ENCODE assay signal across 15 cellular contexts in the genomic region with DNA sequence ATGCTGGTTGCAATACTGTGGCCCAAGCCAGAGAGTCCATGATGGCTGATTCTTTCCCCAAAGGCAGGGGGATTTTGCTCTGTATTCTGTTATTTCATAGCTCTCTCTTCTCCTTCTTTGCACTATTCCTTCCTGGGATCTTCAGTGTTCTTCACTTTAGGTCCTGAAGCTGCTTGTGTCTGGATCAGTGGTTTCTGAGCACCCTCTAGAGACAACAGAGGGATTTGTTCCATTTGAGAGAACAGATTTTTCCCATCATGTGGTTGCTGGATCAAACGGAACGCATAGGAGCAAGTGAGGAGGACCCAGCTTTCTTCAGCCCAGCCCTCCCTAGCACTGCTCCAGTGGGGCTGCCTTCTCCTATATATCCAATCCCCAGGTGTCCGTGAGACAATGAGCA.
DNase-seq lines count a peak whose midpoint lies in the region; ATAC-seq, FAIRE-seq and TF ChIP-seq lines count a peak whose summit lies in the region.
"Had no signal": no experiment of that assay in that cellular context is flagged by ENCODE, and none has a peak within 500 bp of the region (broad histone marks: within the 10 kb centered on the region; RNA-seq: fewer than 3 reads in every experiment).

No MANE protein-coding gene starts in this region.

- no peak overlapping the region for H3K9ac ChIP-seq in GM23248

- no peak for TF ChIP-seq EP300 in A549 (IDR thresholded peaks at IDR 0.05)
- TF ChIP-seq EP300 in suprapubic skin (IDR thresholded peaks at IDR 0.05): no peak
- no peak for TF ChIP-seq EP300 in ovary (IDR thresholded peaks at IDR 0.05)

- peak; percentile 60 to 62 for ATAC-seq in A549
- ATAC-seq: lower lobe of right lung had no signal

- H3K27ac ChIP-seq in A549: no peak overlapping the region
- no peak overlapping the region for H3K27ac ChIP-seq in GM23248
- H3K27ac ChIP-seq in suprapubic skin: no peak overlapping the region
- H3K27ac ChIP-seq in ovary: no peak overlapping the region
- H3K27ac ChIP-seq: epithelial cell of prostate, lower lobe of right lung, sigmoid colon had no signal

- H3K9me2 ChIP-seq in GM23248 (ENCODE audit: insufficient read depth): no peaks in the 10 kb centered on the region

- CTCF ChIA-PET in A549 (lab: Yijun Ruan, JAX): interaction anchor here (0.6 to 1.6 kb wide), 11 partner anchors 11 to 598 kb away, joined by 3 to 8 read pairs (median 3); a partner anchor contains a TSS

- no peaks in the 10 kb centered on the region for H3F3A ChIP-seq in GM23248 (ENCODE audit: insufficient read depth)

- H3K27me3 ChIP-seq in GM23248 (replicated peaks; ENCODE audit: insufficient read depth): no peaks in the 10 kb centered on the region; the same call in 1 of the 2 replicates
- H3K27me3 ChIP-seq in suprapubic skin: no peaks in the 10 kb centered on the region
- H3K27me3 ChIP-seq in ovary: no peaks in the 10 kb centered on the region
- H3K27me3 ChIP-seq: sigmoid colon had no signal

- H3K79me2 ChIP-seq in GM23248 (ENCODE audit: insufficient read depth): no peaks in the 10 kb centered on the region

- H3K36me3 ChIP-seq in GM23248 (ENCODE audit: low read depth): no peaks in the 10 kb centered on the region
- no peaks in the 10 kb centered on the region for H3K36me3 ChIP-seq in suprapubic skin
- no peaks in the 10 kb centered on the region for H3K36me3 ChIP-seq in ovary
- H3K36me3 ChIP-seq: lower lobe of right lung, sigmoid colon had no signal

- peak; percentile 24; the same call in 1 of the 3 replicates for TF ChIP-seq CTCF in A549 (IDR thresholded peaks at IDR 0.05)
- no peak for TF ChIP-seq CTCF in suprapubic skin (IDR thresholded peaks at IDR 0.05)
- TF ChIP-seq CTCF in ovary (IDR thresholded peaks at IDR 0.05): no peak
- no peak for TF ChIP-seq CTCF in foreskin fibroblast (IDR thresholded peaks at IDR 0.05; ENCODE audit: low read depth, low read length)

- peak; percentile 53 to 54 for TF ChIP-seq RAD21 in A549 (conservative IDR thresholded peaks at IDR 0.05 in 1 of 2, IDR thresholded peaks at IDR 0.05 in 1 of 2)

- POLR2A ChIA-PET in A549 (lab: Yijun Ruan, JAX): no interaction called here

- H3K4me3 ChIP-seq in A549 (no peak overlapping the region), GM23248 (no peak overlapping the region), suprapubic skin (no peak overlapping the region), ovary (no peak overlapping the region), foreskin fibroblast (ENCODE audit: low read depth in 1 of 2, low read length in 2 of 2) (no peak overlapping the region)
- H3K4me3 ChIP-seq: lower lobe of right lung, sigmoid colon had no signal

- H3K4me1 ChIP-seq in A549 (no peaks in the 10 kb centered on the region), GM23248 (ENCODE audit: insufficient read depth) (no peaks in the 10 kb centered on the region), suprapubic skin (no peaks in the 10 kb centered on the region), ovary (ENCODE audit: insufficient read depth) (no peaks in the 10 kb centered on the region)
- H3K4me1 ChIP-seq: lower lobe of right lung, sigmoid colon had no signal

- H2AFZ ChIP-seq in GM23248: no peak overlapping the region

- TF ChIP-seq POLR2A in A549 (IDR thresholded peaks at IDR 0.05; ENCODE audit: low read length) (no peak), suprapubic skin (IDR thresholded peaks at IDR 0.05) (no peak), ovary (IDR thresholded peaks at IDR 0.05) (no peak)

- DNase-seq in A549 (ENCODE audit: low read depth in 1 of 2, low spot score in 1 of 2) (peak in 1 of 2 experiments; percentile 35), GM23248 (peak; percentile 50), SK-MEL-5 (ENCODE audit: low read depth, low spot score) (peak; percentile 79), iPS-NIHi7 (ENCODE audit: extremely low spot score) (peak; percentile 59), suprapubic skin (ENCODE audit: low spot score in 2 of 2) (no peak), ovary (no peak), foreskin fibroblast (no peak)
- no peak for DNase-seq in activated CD4-positive, alpha-beta T cell treated with anti-CD3 and anti-CD28 coated beads, Interleukin-2, amount 50 U/mL, for 48 hours
- DNase-seq: activated CD4-positive, alpha-beta T cell treated with anti-CD3 and anti-CD28 coated beads, Interleukin-2, amount 50 U/mL, for 4 hours; CD4-positive, CD25-positive, alpha-beta regulatory T cell; lower lobe of right lung; MV-4-11; SHP77 treated with DMSO at 0.1 percent for 48 hours; sigmoid colon had no signal

- H3K4me2 ChIP-seq in A549: no peak overlapping the region
- H3K4me2 ChIP-seq in GM23248 (ENCODE audit: unreplicated experiment): no peak overlapping the region

- in situ Hi-C loops in GM23248 (cut with MboI) (no loop called here), SK-MEL-5 (cut with HindIII; ENCODE audit: low pct_unique_long_range_greater_than_20kb, low sequenced_read_pairs) (no loop called here)

- FAIRE-seq in A549 (lab: Jason Lieb, UNC): no peak

- H3K9me3 ChIP-seq in A549 (no peaks in the 10 kb centered on the region), GM23248 (ENCODE audit: low read depth) (no peaks in the 10 kb centered on the region), suprapubic skin (no peaks in the 10 kb centered on the region), ovary (no peaks in the 10 kb centered on the region)
- H3K9me3 ChIP-seq: lower lobe of right lung, sigmoid colon had no signal

- intact Hi-C loops in ovary (cut with DNase I): no loop called here

- 0% methylated on average over 3 of the region's 3 CpGs for WGBS in A549 (ENCODE audit: missing lambda C conversion rate)
- 7 to 10% methylated on average over 3 of the region's 3 CpGs for WGBS in GM23248 (ENCODE audit: low coverage in 1 of 2, low lambda C conversion rate in 2 of 2, missing lambda C conversion rate in 2 of 2), 2 experiments
- 17% methylated on average over 3 of the region's 3 CpGs for WGBS in suprapubic skin
- 5 to 9% (median 9%) methylated on average over 3 of the region's 3 CpGs for WGBS in ovary, 3 donors

- no peaks in the 10 kb centered on the region for H4K20me1 ChIP-seq in GM23248 (ENCODE audit: insufficient read depth)

TF ChIP-seq in A549, 52 proteins besides CTCF, POLR2A, EP300 and RAD21 (continues in another document):
- TF ChIP-seq, protein P1, sequence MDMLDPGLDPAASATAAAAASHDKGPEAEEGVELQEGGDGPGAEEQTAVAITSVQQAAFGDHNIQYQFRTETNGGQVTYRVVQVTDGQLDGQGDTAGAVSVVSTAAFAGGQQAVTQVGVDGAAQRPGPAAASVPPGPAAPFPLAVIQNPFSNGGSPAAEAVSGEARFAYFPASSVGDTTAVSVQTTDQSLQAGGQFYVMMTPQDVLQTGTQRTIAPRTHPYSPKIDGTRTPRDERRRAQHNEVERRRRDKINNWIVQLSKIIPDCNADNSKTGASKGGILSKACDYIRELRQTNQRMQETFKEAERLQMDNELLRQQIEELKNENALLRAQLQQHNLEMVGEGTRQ (IDR thresholded peaks at IDR 0.05): no peak
- TF ChIP-seq RNF2 (IDR thresholded peaks at IDR 0.05; ENCODE audit: borderline replicate concordance, low read depth) (no peak), POLR2AphosphoS2 (conservative IDR thresholded peaks at IDR 0.05; ENCODE audit: low read length) (no peak), MAFK (IDR thresholded peaks at IDR 0.05; ENCODE audit: partially characterized antibody) (no peak), EHMT2 (IDR thresholded peaks at IDR 0.05; ENCODE audit: low read depth) (no peak), PHF8 (IDR thresholded peaks at IDR 0.05; ENCODE audit: borderline replicate concordance, low read depth) (no peak), FOSB (CRISPR knock-in tag; IDR thresholded peaks at IDR 0.05) (no peak), KDM5A (IDR thresholded peaks at IDR 0.05) (no peak), CHD4 (IDR thresholded peaks at IDR 0.05; ENCODE audit: borderline replicate concordance) (no peak), NPAS2 (CRISPR knock-in tag; IDR thresholded peaks at IDR 0.05; ENCODE audit: borderline replicate concordance) (no peak), ZNF302 (CRISPR knock-in tag; IDR thresholded peaks at IDR 0.05) (no peak), NR3C1 (IDR thresholded peaks at IDR 0.05) (no peak), KDM1A (IDR thresholded peaks at IDR 0.05; ENCODE audit: low read depth) (no peak), NFE2L2 (conservative IDR thresholded peaks at IDR 0.05; ENCODE audit: low read length) (no peak), TFCP2L1 (CRISPR knock-in tag; IDR thresholded peaks at IDR 0.05) (no peak), CEBPB (IDR thresholded peaks at IDR 0.05) (no peak)
- TF ChIP-seq, protein P2, sequence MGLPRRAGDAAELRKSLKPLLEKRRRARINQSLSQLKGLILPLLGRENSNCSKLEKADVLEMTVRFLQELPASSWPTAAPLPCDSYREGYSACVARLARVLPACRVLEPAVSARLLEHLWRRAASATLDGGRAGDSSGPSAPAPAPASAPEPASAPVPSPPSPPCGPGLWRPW (IDR thresholded peaks at IDR 0.05): no peak
- TF ChIP-seq, protein P3, sequence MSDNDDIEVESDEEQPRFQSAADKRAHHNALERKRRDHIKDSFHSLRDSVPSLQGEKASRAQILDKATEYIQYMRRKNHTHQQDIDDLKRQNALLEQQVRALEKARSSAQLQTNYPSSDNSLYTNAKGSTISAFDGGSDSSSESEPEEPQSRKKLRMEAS (IDR thresholded peaks at IDR 0.05): no peak
- TF ChIP-seq, protein P4, sequence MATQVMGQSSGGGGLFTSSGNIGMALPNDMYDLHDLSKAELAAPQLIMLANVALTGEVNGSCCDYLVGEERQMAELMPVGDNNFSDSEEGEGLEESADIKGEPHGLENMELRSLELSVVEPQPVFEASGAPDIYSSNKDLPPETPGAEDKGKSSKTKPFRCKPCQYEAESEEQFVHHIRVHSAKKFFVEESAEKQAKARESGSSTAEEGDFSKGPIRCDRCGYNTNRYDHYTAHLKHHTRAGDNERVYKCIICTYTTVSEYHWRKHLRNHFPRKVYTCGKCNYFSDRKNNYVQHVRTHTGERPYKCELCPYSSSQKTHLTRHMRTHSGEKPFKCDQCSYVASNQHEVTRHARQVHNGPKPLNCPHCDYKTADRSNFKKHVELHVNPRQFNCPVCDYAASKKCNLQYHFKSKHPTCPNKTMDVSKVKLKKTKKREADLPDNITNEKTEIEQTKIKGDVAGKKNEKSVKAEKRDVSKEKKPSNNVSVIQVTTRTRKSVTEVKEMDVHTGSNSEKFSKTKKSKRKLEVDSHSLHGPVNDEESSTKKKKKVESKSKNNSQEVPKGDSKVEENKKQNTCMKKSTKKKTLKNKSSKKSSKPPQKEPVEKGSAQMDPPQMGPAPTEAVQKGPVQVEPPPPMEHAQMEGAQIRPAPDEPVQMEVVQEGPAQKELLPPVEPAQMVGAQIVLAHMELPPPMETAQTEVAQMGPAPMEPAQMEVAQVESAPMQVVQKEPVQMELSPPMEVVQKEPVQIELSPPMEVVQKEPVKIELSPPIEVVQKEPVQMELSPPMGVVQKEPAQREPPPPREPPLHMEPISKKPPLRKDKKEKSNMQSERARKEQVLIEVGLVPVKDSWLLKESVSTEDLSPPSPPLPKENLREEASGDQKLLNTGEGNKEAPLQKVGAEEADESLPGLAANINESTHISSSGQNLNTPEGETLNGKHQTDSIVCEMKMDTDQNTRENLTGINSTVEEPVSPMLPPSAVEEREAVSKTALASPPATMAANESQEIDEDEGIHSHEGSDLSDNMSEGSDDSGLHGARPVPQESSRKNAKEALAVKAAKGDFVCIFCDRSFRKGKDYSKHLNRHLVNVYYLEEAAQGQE (IDR thresholded peaks at IDR 0.05): no peak

Comparison
In these comparisons a context has a peak if more than half of its experiments do, and no peak if none do; other contexts are left out.
1. DNase-seq: peak in GM23248 (single experiment), SK-MEL-5 (single experiment) and iPS-NIHi7 (single experiment); none in suprapubic skin (0 of 2), activated CD4-positive, alpha-beta T cell treated with anti-CD3 and anti-CD28 coated beads, Interleukin-2, amount 50 U/mL, for 48 hours (0 of 2), ovary (0 of 5) and foreskin fibroblast (0 of 2).